In genomic region chr18:11553098-11553940, GRCh38 we compare ENCODE assay signal across 8 cellular contexts. TPM values are rescaled to one million over a fixed set of nuclear protein-coding genes. Genes with fewer than 3 reads are reported as not detected.
DNase-seq lines count a peak whose midpoint lies in the region; ATAC-seq and TF ChIP-seq lines count a peak whose summit lies in the region.

No MANE protein-coding gene starts in this region.

- H3K27ac ChIP-seq in colonic mucosa (no peak overlapping the region), liver (ENCODE audit: low read depth in 1 of 2, low read length in 2 of 2) (no peak overlapping the region), suprapubic skin (no peak overlapping the region)

- in situ Hi-C loops in SK-MEL-5 (cut with HindIII; ENCODE audit: low pct_unique_long_range_greater_than_20kb, low sequenced_read_pairs): no loop called here

- peak; percentile 77 to 84 for TF ChIP-seq RAD21 in liver (IDR thresholded peaks at IDR 0.05)

- H3K9ac ChIP-seq in colonic mucosa (ENCODE audit: low read depth in 2 of 2, low read length in 2 of 2) (no peak overlapping the region), liver (ENCODE audit: low read depth in 1 of 2, low read length in 2 of 2) (no peak overlapping the region)

- no peak for TF ChIP-seq EP300 in suprapubic skin (IDR thresholded peaks at IDR 0.05)

- no peak for TF ChIP-seq POLR2A in suprapubic skin (IDR thresholded peaks at IDR 0.05)

- DNase-seq in Daoy (ENCODE audit: low read depth) (peak; percentile 44), LoVo (ENCODE audit: low spot score) (peak; percentile 57), SK-MEL-5 (ENCODE audit: low read depth, low spot score) (peak; percentile 70), colonic mucosa (peak; percentile 24), suprapubic skin (ENCODE audit: low spot score in 2 of 2) (no peak)

- H3K4me3 ChIP-seq in colonic mucosa (no peak overlapping the region), liver (ENCODE audit: low read depth in 1 of 3, low read length in 3 of 3) (no peak overlapping the region), suprapubic skin (no peak overlapping the region)

- no peaks in the 10 kb centered on the region for H3K9me3 ChIP-seq in colonic mucosa
- H3K9me3 ChIP-seq in liver (ENCODE audit: control insufficient read depth in 4 of 4, low read length in 3 of 4): no peaks in the 10 kb centered on the region
- no peaks in the 10 kb centered on the region for H3K9me3 ChIP-seq in suprapubic skin

- H3K4me1 ChIP-seq in colonic mucosa (no peaks in the 10 kb centered on the region), liver (ENCODE audit: control insufficient read depth in 4 of 4, insufficient read depth in 4 of 4, low read length in 3 of 4) (no peaks in the 10 kb centered on the region), suprapubic skin (no peaks in the 10 kb centered on the region)

- TF ChIP-seq CTCF in colonic mucosa (IDR thresholded peaks at IDR 0.05) (peak; percentile 82), liver (IDR thresholded peaks at IDR 0.05; ENCODE audit: low read depth, low read length, missing input control) (peak; percentile 83), suprapubic skin (IDR thresholded peaks at IDR 0.05) (peak; percentile 78 to 86)

- H3K36me3 ChIP-seq in colonic mucosa (no peaks in the 10 kb centered on the region), liver (ENCODE audit: control insufficient read depth in 4 of 4, insufficient read depth in 3 of 4, low read depth in 1 of 4, low read length in 3 of 4) (no peaks in the 10 kb centered on the region), suprapubic skin (no peaks in the 10 kb centered on the region)

- no peaks in the 10 kb centered on the region for H3K27me3 ChIP-seq in colonic mucosa
- H3K27me3 ChIP-seq in liver (ENCODE audit: control insufficient read depth in 4 of 4, insufficient read depth in 4 of 4, low read length in 3 of 4): peaks cover 0 to 2% (median 0%) of the 10 kb centered on the region in 4 donors
- H3K27me3 ChIP-seq in suprapubic skin: peaks cover 4% of the 10 kb centered on the region

- peak; percentile 57 for ATAC-seq in GM21528 (IDR thresholded peaks at IDR 0.05; ENCODE audit: low FRiP score, unreplicated experiment)
- ATAC-seq in GM19463 (IDR thresholded peaks at IDR 0.05; ENCODE audit: unreplicated experiment): no peak

- WGBS in liver: 29% methylated on average over 8 of the region's 8 CpGs
- WGBS in suprapubic skin: 31% methylated on average over 8 of the region's 8 CpGs

- intact Hi-C loops in colonic mucosa (cut with DNase I): loop anchor here (10.0 kb wide), 1 partner anchor 699 kb away; no protein-coding TSS in a partner anchor

TF ChIP-seq in liver, 16 proteins besides CTCF, POLR2A, EP300 and RAD21:
- no peak for TF ChIP-seq HNF4G (IDR thresholded peaks at IDR 0.05)
- TF ChIP-seq, protein P1, sequence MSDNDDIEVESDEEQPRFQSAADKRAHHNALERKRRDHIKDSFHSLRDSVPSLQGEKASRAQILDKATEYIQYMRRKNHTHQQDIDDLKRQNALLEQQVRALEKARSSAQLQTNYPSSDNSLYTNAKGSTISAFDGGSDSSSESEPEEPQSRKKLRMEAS (IDR thresholded peaks at IDR 0.05): no peak
- no peak for TF ChIP-seq ATF3 (IDR thresholded peaks at IDR 0.05)
- no peak for TF ChIP-seq HNF4A (conservative IDR thresholded peaks at IDR 0.05)
- TF ChIP-seq TAF1 (conservative IDR thresholded peaks at IDR 0.05): no peak
- no peak for TF ChIP-seq FOXA2 (IDR thresholded peaks at IDR 0.05)
TF ChIP-seq in liver: peak in this region for 0.

RNA-seq across cellular contexts. Expression of gene SLC35G4, which starts 56.1 kb away (rescaled TPM):
- not detected in 2 replicates for total RNA-seq in Daoy (2014; rRNA removed; shearing (Covaris generic))
- not detected in 2 replicates for total RNA-seq in SK-MEL-5 (2014; rRNA removed; shearing (Covaris generic))
- polyA plus RNA-seq in SK-MEL-5 (2015; cell fraction: cytosol; rRNA removed): not detected in 2 replicates
- polyA plus RNA-seq in SK-MEL-5 (2015; cell fraction: nucleus; rRNA removed): not detected in 2 replicates
- total RNA-seq in colonic mucosa (not detected), liver (not detected), suprapubic skin (not detected)
- not detected for polyA plus RNA-seq in liver

Comparison
In these comparisons a context has a peak if more than half of its experiments do, and no peak if none do; other contexts are left out.
1. DNase-seq: peak in Daoy (single experiment), LoVo (single experiment), SK-MEL-5 (single experiment) and colonic mucosa (single experiment); none in suprapubic skin (0 of 2).
2. Peak in every context shown above with its lines, with median percentiles within 50 percentile points of each other: CTCF ChIP-seq.